Comparison of ENCODE assay signal across 22 cellular contexts in genomic region chrX:103783971-103784370, GRCh38. TPM values are rescaled to one million over a fixed set of nuclear protein-coding genes. Genes with fewer than 3 reads are reported as not detected.
DNase-seq lines count a peak whose midpoint lies in the region; ATAC-seq, FAIRE-seq and TF ChIP-seq lines count a peak whose summit lies in the region.
"Had no signal": no experiment of that assay in that cellular context is flagged by ENCODE, and none has a peak within 500 bp of the region (broad histone marks: within the 10 kb centered on the region; RNA-seq: fewer than 3 reads in every experiment).

No MANE protein-coding gene starts in this region.

- no peak overlapping the region for H3K23ac ChIP-seq in IMR-90 (ENCODE audit: low read depth, low read length)

- no peak overlapping the region for H3K4ac ChIP-seq in IMR-90 (ENCODE audit: low read depth, low read length)

- no peaks in the 10 kb centered on the region for H3K9me3 ChIP-seq in IMR-90 (ENCODE audit: control insufficient read depth, insufficient read depth, low read length)

- H2AK5ac ChIP-seq in IMR-90 (ENCODE audit: low read depth, low read length) = no peak overlapping the region

- no peak overlapping the region for H2BK15ac ChIP-seq in IMR-90 (ENCODE audit: low read depth, low read length)

- no peak overlapping the region for H3K56ac ChIP-seq in IMR-90 (ENCODE audit: extremely low read depth, insufficient read depth, low read length)

- POLR2A ChIA-PET in IMR-90 (lab: Charles Lee; ENCODE audit: unreplicated experiment) = interaction anchor here (0.5 kb wide), 1 partner anchor 14 kb away, joined by 6 read pairs; no protein-coding TSS in a partner anchor

- H3K27me3 ChIP-seq in IMR-90 (ENCODE audit: control insufficient read depth, insufficient read depth, low read length) = peaks cover 29% of the 10 kb centered on the region

- no peak overlapping the region for H3K14ac ChIP-seq in IMR-90 (replicated peaks; ENCODE audit: low read depth, low read length)

- no peak for FAIRE-seq in GM12891 (lab: Jason Lieb, UNC)
- FAIRE-seq: G401.6, GM12892, H54 had no signal

- DNase-seq in AG10803 (ENCODE audit: low read depth) = peak; percentile 22
- peak; percentile 11 for DNase-seq in IMR-90
- DNase-seq in fibroblast of pulmonary artery (ENCODE audit: low read depth) = peak; percentile 24
- peak; percentile 8 for DNase-seq in retina
- DNase-seq in GM12891 (ENCODE audit: insufficient read length, low spot score) = no peak
- DNase-seq in NCI-H2227 (lab: John Stamatoyannopoulos, UW; ENCODE audit: unreplicated experiment) = no peak
- no peak for DNase-seq in GM13976 (ENCODE audit: low spot score)
- DNase-seq: AML-193, DMS53, KG1, NCI-H1092 treated with DMSO at 0.1 percent for 48 hours, NCI-H1694, NCI-H446 treated with DMSO at 0.1 percent for 48 hours, NCI-H748 treated with DMSO at 0.1 percent for 48 hours, PC-3 had no signal

- BruUV-seq in IMR-90 (replicated peaks; lab: Mats Ljungman, UMichigan) = no TSS peak

- dilution Hi-C loops in IMR-90 (cut with HindIII; ENCODE audit: low sequenced_read_pairs, unreplicated experiment) = no loop called here

- no peak for TF ChIP-seq POLR2A in IMR-90 (IDR thresholded peaks at IDR 0.05; ENCODE audit: low read depth, low read length)
- no peak for TF ChIP-seq POLR2A in GM12891 (IDR thresholded peaks at IDR 0.05; ENCODE audit: low read depth, low read length)

- no peak for TF ChIP-seq CTCF in AG10803 (conservative IDR thresholded peaks at IDR 0.05; ENCODE audit: low read length)
- TF ChIP-seq CTCF in IMR-90 (conservative IDR thresholded peaks at IDR 0.05; ENCODE audit: low read depth, low read length) = no peak
- TF ChIP-seq CTCF in fibroblast of pulmonary artery (IDR thresholded peaks at IDR 0.05; ENCODE audit: low read length, missing control alignments) = no peak
- no peak for TF ChIP-seq CTCF in GM13976 (IDR thresholded peaks at IDR 0.05; ENCODE audit: borderline replicate concordance, control extremely low read depth, extremely low read depth, insufficient read depth, missing control alignments)

- H3K9ac ChIP-seq in IMR-90 (ENCODE audit: low read depth, low read length) = no peak overlapping the region

- H3K4me3 ChIP-seq in AG10803 (ENCODE audit: low read length) (no peak overlapping the region), IMR-90 (ENCODE audit: insufficient read depth, low read depth, low read length) (no peak overlapping the region), fibroblast of pulmonary artery (replicated peaks; ENCODE audit: low read depth, low read length) (no peak overlapping the region)

- no peak overlapping the region for H4K91ac ChIP-seq in IMR-90 (ENCODE audit: insufficient read depth, low read depth, low read length)

- no peak overlapping the region for H4K5ac ChIP-seq in IMR-90 (ENCODE audit: low read depth, low read length)

- WGBS in IMR-90 (ENCODE audit: extremely low coverage in 2 of 2, insufficient read length in 1 of 2), 2 experiments = 33% methylated on average over 1 of the region's 2 CpGs; no CpG with 5 or more reads in 1 of the 2 experiments

- in situ Hi-C loops in IMR-90 (cut with MboI; ENCODE audit: low sequenced_read_pairs) = no loop called here
- in situ Hi-C loops in GM13976 (cut with MboI; ENCODE audit: low sequenced_read_pairs, unreplicated experiment) = no loop called here

- no peak overlapping the region for H2BK5ac ChIP-seq in IMR-90 (ENCODE audit: low read depth, low read length, poor library complexity, severe bottlenecking)

- no peaks in the 10 kb centered on the region for H3K36me3 ChIP-seq in IMR-90 (ENCODE audit: control insufficient read depth, insufficient read depth, low read length)

- H3K18ac ChIP-seq in IMR-90 (ENCODE audit: low read depth, low read length) = no peak overlapping the region

- no peaks in the 10 kb centered on the region for H3K79me1 ChIP-seq in IMR-90 (ENCODE audit: low read depth in 1 of 2, low read length in 2 of 2)

- CTCF ChIA-PET in IMR-90 (lab: Yijun Ruan, JAX) = no interaction called here

- no peak overlapping the region for H3K4me2 ChIP-seq in IMR-90 (ENCODE audit: low read depth, low read length)

- H2BK120ac ChIP-seq in IMR-90 (ENCODE audit: low read depth, low read length) = no peak overlapping the region

- TF ChIP-seq RAD21 in IMR-90 (IDR thresholded peaks at IDR 0.05; ENCODE audit: low read length) = no peak

- H2AFZ ChIP-seq in IMR-90 (replicated peaks; ENCODE audit: low read length, poor library complexity) = no peak overlapping the region

- no peaks in the 10 kb centered on the region for H4K20me1 ChIP-seq in IMR-90 (ENCODE audit: insufficient read depth, low read length)

- intact Hi-C loops in IMR-90 (cut with micrococcal nuclease) = no loop called here

- H4K8ac ChIP-seq in IMR-90 (ENCODE audit: low read depth in 2 of 2, low read length in 2 of 2) = no peak overlapping the region

- no peak for ATAC-seq in IMR-90 (ENCODE audit: low read depth)
- ATAC-seq in GM18861 (IDR thresholded peaks at IDR 0.05; ENCODE audit: unreplicated experiment) = no peak
- ATAC-seq: PC-3 had no signal

- H3K4me1 ChIP-seq in IMR-90 (ENCODE audit: control insufficient read depth, insufficient read depth, low read length) = no peaks in the 10 kb centered on the region

- H2AK9ac ChIP-seq in IMR-90 (replicated peaks; ENCODE audit: low read depth, low read length, poor library complexity) = no peak overlapping the region

- no peak overlapping the region for H2BK20ac ChIP-seq in IMR-90 (ENCODE audit: low read depth, low read length)

- H3K27ac ChIP-seq in IMR-90 (ENCODE audit: insufficient read depth, low read length) = no peak overlapping the region

- H3K9me1 ChIP-seq in IMR-90 (ENCODE audit: insufficient read depth, low read length) = no peaks in the 10 kb centered on the region

TF ChIP-seq in IMR-90, 13 proteins besides CTCF, POLR2A, EP300 and RAD21 (continues in another document):
- TF ChIP-seq USF2 (IDR thresholded peaks at IDR 0.05; ENCODE audit: low read depth, low read length) (no peak), SMC3 (IDR thresholded peaks at IDR 0.05; ENCODE audit: low read depth, low read length) (no peak), CHD1 (IDR thresholded peaks at IDR 0.05; ENCODE audit: low read depth, low read length) (no peak), ELK1 (IDR thresholded peaks at IDR 0.05; ENCODE audit: borderline replicate concordance, low read depth, low read length) (no peak), RFX5 (IDR thresholded peaks at IDR 0.05; ENCODE audit: low read depth, low read length) (no peak), NFE2L2 (IDR thresholded peaks at IDR 0.05; ENCODE audit: low read depth, low read length) (no peak), FOS (IDR thresholded peaks at IDR 0.05; ENCODE audit: low read depth, low read length) (no peak)

TF ChIP-seq in GM12891, 5 proteins besides CTCF, POLR2A, EP300 and RAD21:
- TF ChIP-seq TAF1 (IDR thresholded peaks at IDR 0.05; ENCODE audit: low read depth, low read length) = no peak
- TF ChIP-seq POLR2AphosphoS5 (IDR thresholded peaks at IDR 0.05; ENCODE audit: low read depth, low read length) = no peak
- TF ChIP-seq PAX5 (IDR thresholded peaks at IDR 0.05; ENCODE audit: insufficient read depth, low read length, severe bottlenecking) = no peak
- no peak for TF ChIP-seq SPI1 (IDR thresholded peaks at IDR 0.05; ENCODE audit: low read depth, low read length)
- no peak for TF ChIP-seq POU2F2 (IDR thresholded peaks at IDR 0.05; ENCODE audit: low read depth, low read length)

RNA-seq across cellular contexts. Expression of gene PLP1, which starts 7.3 kb away (rescaled TPM):
- 0.18 and 0.28 TPM in 2 replicates for total RNA-seq in IMR-90 (2012; rRNA removed)
- polyA plus RNA-seq in IMR-90 (2012; rRNA removed) = 0.60 and 0.62 TPM in 2 replicates
- 0.12 and 1.2 TPM in 2 replicates for polyA plus RNA-seq in IMR-90 (2012; cell fraction: cytosol; rRNA removed)
- 0.36 and 0.63 TPM in 2 replicates for polyA plus RNA-seq in IMR-90 (2012; cell fraction: nucleus; rRNA removed; ENCODE audit: low replicate concordance)
- polyA plus RNA-seq in GM12891 (2012; ENCODE audit: low read depth, missing spikeins) = not detected
- total RNA-seq: A673; CD4-positive, CD25-positive, alpha-beta regulatory T cell; M059J; PC-3 had no signal
- polyA plus RNA-seq: CD4-positive, CD25-positive, alpha-beta regulatory T cell had no signal

RNA-seq across cellular contexts. Expression of gene RAB9B, which starts 48.1 kb away (rescaled TPM):
- total RNA-seq in IMR-90 (2012; rRNA removed) = 0.90 and 1.1 TPM in 2 replicates
- polyA plus RNA-seq in IMR-90 (2012; rRNA removed) = 0.34 and 0.58 TPM in 2 replicates
- polyA plus RNA-seq in IMR-90 (2012; cell fraction: cytosol; rRNA removed) = 0.05 and 0.14 TPM in 2 replicates
- 0.08 and 1.2 TPM in 2 replicates for polyA plus RNA-seq in IMR-90 (2012; cell fraction: nucleus; rRNA removed; ENCODE audit: low replicate concordance)
- polyA plus RNA-seq in GM12891 (2012; ENCODE audit: low read depth, missing spikeins) = 0.12 TPM

Comparison
In these comparisons a context has a peak if more than half of its experiments do, and no peak if none do; other contexts are left out.
1. DNase-seq: peak in AG10803 (single experiment), IMR-90 (single experiment), fibroblast of pulmonary artery (single experiment) and retina (single experiment); none in GM12891 (single experiment), NCI-H2227 (single experiment) and GM13976 (single experiment).